10 cellular contexts compared by ENCODE assay signal in genomic region chr1:244075247-244075722, GRCh38. TPM values are rescaled to one million over a fixed set of nuclear protein-coding genes. Genes with fewer than 3 reads are reported as not detected.
DNase-seq lines count a peak whose midpoint lies in the region; ATAC-seq and TF ChIP-seq lines count a peak whose summit lies in the region.
"Had no signal": no experiment of that assay in that cellular context is flagged by ENCODE, and none has a peak within 500 bp of the region (broad histone marks: within the 10 kb centered on the region; RNA-seq: fewer than 3 reads in every experiment).

No MANE protein-coding gene starts in this region.

- H3K9me3 Mint-ChIP-seq in endothelial cell (ENCODE audit: unreplicated experiment) = no peaks in the 10 kb centered on the region
- H3K9me3 Mint-ChIP-seq: nephron progenitor cell had no signal

- H3K4me3 Mint-ChIP-seq in endothelial cell (ENCODE audit: unreplicated experiment) = no peak overlapping the region
- H3K4me3 Mint-ChIP-seq: nephron progenitor cell had no signal

- ATAC-seq in GM21528 (IDR thresholded peaks at IDR 0.05; ENCODE audit: low FRiP score, unreplicated experiment) (peak; percentile 25), left colon (peak; percentile 48), HG03521 (IDR thresholded peaks at IDR 0.05; ENCODE audit: unreplicated experiment) (no peak), HG03571 (IDR thresholded peaks at IDR 0.05; ENCODE audit: unreplicated experiment) (no peak)

- peaks cover 13% of the 10 kb centered on the region for H3K4me1 Mint-ChIP-seq in endothelial cell (ENCODE audit: unreplicated experiment)

- H3K27me3 Mint-ChIP-seq in endothelial cell (ENCODE audit: unreplicated experiment) = peaks cover 6% of the 10 kb centered on the region

- H3K36me3 ChIP-seq in ES-I3 (ENCODE audit: insufficient read depth, low read length) = no peaks in the 10 kb centered on the region

- no peak for TF ChIP-seq CTCF in endothelial cell (IDR thresholded peaks at IDR 0.05; ENCODE audit: unreplicated experiment)

- intact Hi-C loops in left colon (cut with DNase I, micrococcal nuclease) = no loop called here

- H3K9ac ChIP-seq in ES-I3 (ENCODE audit: low read depth, low read length) = peak overlapping the region; percentile 26; the same call in 1 of the 2 replicates

- peaks cover 14% of the 10 kb centered on the region for H3K4me1 ChIP-seq in ES-I3 (ENCODE audit: insufficient read depth, low read length)

- no peaks in the 10 kb centered on the region for H3K36me3 Mint-ChIP-seq in endothelial cell (ENCODE audit: low read depth, unreplicated experiment)

- peak; percentile 43 for DNase-seq in RPMI7951 (ENCODE audit: low read depth)
- DNase-seq in left colon = no peak
- no peak for DNase-seq in endothelial cell (ENCODE audit: low spot score)
- no peak for DNase-seq in NK-92 treated with Interleukin-12 subunit alpha and Interleukin-12 subunit beta, amount 100 ng/mL, for 24 hours (lab: John Stamatoyannopoulos, UW)
- DNase-seq: KBM-7, nephron progenitor cell had no signal

- H3K9me3 ChIP-seq in ES-I3 (ENCODE audit: control insufficient read depth, insufficient read depth, low read length) = no peaks in the 10 kb centered on the region

- H3K27ac Mint-ChIP-seq in endothelial cell (ENCODE audit: unreplicated experiment) = no peak overlapping the region

RNA-seq across cellular contexts. Expression of gene ZBTB18, which starts 24.2 kb away (rescaled TPM):
- 13.6 and 16.5 TPM in 2 replicates for total RNA-seq in RPMI7951 (2014; rRNA removed; shearing (Covaris generic))
- total RNA-seq in left colon (10 to 100 TPM; 19.6 to 19.9 TPM), endothelial cell (ENCODE audit: unreplicated experiment) (21.7 TPM)

Comparison
In these comparisons a context has a peak if more than half of its experiments do, and no peak if none do; other contexts are left out.
1. ATAC-seq: peak in GM21528 (single experiment) and left colon (single experiment); none in HG03521 (single experiment) and HG03571 (single experiment).